1 cellular context compared by ENCODE assay signal in the genomic region with DNA sequence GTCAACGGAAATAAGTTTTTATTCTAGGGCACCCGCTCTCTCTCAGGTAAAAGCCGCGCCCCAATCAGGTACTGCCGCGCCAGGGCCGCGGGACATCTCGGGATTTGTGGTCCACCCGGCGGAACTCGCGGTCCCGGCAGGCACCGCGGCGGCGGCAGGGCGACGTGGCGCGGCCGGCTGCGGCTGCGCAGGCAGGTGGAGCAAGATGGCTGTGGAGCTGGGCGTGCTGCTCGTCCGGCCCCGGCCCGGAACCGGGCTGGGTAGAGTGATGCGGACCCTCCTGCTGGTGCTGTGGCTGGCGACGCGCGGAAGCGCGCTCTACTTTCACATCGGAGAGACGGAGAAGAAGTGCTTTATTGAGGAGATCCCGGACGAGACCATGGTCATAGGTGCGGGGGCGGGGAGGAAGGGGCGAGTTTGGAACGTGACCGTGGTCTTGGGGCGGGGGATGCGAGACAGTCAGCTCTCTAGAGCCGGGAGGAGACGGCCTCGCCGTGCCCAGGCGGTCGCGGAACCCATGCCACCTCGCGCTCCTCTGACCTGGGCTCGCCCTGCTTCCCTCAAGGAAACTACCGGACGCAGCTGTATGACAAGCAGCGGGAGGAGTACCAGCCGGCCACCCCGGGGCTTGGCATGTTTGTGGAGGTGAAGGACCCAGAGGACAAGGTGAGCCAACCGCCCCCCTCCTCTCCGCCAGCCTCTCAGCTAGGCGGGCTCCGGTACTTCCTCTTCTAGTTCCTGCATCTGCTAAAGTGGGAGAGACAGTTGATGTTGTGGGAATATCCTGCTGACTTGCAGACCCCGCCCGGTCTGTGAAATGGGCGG.
TF ChIP-seq lines count a peak whose summit lies in the region.

A gene (plus strand): TSS at position 194 of the 825 bp plus-strand sequence. CDS start 12 bp downstream, at position 206.

TF ChIP-seq in K562, 482 proteins besides CTCF, POLR2A, EP300 and RAD21 (continued from another document and continues in another):
- no peak for TF ChIP-seq MYBL2 (IDR thresholded peaks at IDR 0.05; ENCODE audit: low read depth)
- no peak for TF ChIP-seq MYBL2 (CRISPR knock-in tag; IDR thresholded peaks at IDR 0.05; ENCODE audit: borderline replicate concordance)
- no peak for TF ChIP-seq PTBP1 (IDR thresholded peaks at IDR 0.05; ENCODE audit: low read depth, low read length)
- TF ChIP-seq ATF1 (CRISPR knock-in tag; IDR thresholded peaks at IDR 0.05) = no peak
- TF ChIP-seq ATF1 (tag; IDR thresholded peaks at IDR 0.05) = peak; percentile 90
- TF ChIP-seq TSC22D4 (tag; IDR thresholded peaks at IDR 0.05) = no peak
- no peak for TF ChIP-seq NFATC3 (IDR thresholded peaks at IDR 0.05)
- no peak; the same call in 1 of the 2 replicates for TF ChIP-seq POLR2AphosphoS2 (IDR thresholded peaks at IDR 0.05; ENCODE audit: low read length)
- TF ChIP-seq, protein P1, sequence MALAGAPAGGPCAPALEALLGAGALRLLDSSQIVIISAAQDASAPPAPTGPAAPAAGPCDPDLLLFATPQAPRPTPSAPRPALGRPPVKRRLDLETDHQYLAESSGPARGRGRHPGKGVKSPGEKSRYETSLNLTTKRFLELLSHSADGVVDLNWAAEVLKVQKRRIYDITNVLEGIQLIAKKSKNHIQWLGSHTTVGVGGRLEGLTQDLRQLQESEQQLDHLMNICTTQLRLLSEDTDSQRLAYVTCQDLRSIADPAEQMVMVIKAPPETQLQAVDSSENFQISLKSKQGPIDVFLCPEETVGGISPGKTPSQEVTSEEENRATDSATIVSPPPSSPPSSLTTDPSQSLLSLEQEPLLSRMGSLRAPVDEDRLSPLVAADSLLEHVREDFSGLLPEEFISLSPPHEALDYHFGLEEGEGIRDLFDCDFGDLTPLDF (CRISPR knock-in tag; IDR thresholded peaks at IDR 0.05) = peak; percentile 19; the same call in 1 of the 2 replicates
- TF ChIP-seq DMBX1 (CRISPR knock-in tag; IDR thresholded peaks at IDR 0.05; ENCODE audit: borderline replicate concordance) = no peak
- no peak for TF ChIP-seq DPF2 (IDR thresholded peaks at IDR 0.05)
- TF ChIP-seq PHF20 (IDR thresholded peaks at IDR 0.05; ENCODE audit: partially characterized antibody) = peak; percentile 76
- TF ChIP-seq, protein P2, sequence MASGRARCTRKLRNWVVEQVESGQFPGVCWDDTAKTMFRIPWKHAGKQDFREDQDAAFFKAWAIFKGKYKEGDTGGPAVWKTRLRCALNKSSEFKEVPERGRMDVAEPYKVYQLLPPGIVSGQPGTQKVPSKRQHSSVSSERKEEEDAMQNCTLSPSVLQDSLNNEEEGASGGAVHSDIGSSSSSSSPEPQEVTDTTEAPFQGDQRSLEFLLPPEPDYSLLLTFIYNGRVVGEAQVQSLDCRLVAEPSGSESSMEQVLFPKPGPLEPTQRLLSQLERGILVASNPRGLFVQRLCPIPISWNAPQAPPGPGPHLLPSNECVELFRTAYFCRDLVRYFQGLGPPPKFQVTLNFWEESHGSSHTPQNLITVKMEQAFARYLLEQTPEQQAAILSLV (tag; IDR thresholded peaks at IDR 0.05) = no peak
- TF ChIP-seq TFAM (CRISPR knock-in tag; conservative IDR thresholded peaks at IDR 0.05) = no peak
- no peak for TF ChIP-seq ZNF583 (CRISPR knock-in tag; IDR thresholded peaks at IDR 0.05)
- TF ChIP-seq, protein P3, sequence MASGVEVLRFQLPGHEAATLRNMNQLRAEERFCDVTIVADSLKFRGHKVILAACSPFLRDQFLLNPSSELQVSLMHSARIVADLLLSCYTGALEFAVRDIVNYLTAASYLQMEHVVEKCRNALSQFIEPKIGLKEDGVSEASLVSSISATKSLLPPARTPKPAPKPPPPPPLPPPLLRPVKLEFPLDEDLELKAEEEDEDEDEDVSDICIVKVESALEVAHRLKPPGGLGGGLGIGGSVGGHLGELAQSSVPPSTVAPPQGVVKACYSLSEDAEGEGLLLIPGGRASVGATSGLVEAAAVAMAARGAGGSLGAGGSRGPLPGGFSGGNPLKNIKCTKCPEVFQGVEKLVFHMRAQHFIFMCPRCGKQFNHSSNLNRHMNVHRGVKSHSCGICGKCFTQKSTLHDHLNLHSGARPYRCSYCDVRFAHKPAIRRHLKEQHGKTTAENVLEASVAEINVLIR (CRISPR knock-in tag; IDR thresholded peaks at IDR 0.05) = no peak; the same call in 1 of the 2 replicates
- no peak for TF ChIP-seq BCL6 (CRISPR knock-in tag; IDR thresholded peaks at IDR 0.05)
- TF ChIP-seq JUNB (CRISPR knock-in tag; conservative IDR thresholded peaks at IDR 0.05) = no peak
- TF ChIP-seq, protein P4, sequence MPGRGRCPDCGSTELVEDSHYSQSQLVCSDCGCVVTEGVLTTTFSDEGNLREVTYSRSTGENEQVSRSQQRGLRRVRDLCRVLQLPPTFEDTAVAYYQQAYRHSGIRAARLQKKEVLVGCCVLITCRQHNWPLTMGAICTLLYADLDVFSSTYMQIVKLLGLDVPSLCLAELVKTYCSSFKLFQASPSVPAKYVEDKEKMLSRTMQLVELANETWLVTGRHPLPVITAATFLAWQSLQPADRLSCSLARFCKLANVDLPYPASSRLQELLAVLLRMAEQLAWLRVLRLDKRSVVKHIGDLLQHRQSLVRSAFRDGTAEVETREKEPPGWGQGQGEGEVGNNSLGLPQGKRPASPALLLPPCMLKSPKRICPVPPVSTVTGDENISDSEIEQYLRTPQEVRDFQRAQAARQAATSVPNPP (IDR thresholded peaks at IDR 0.05; ENCODE audit: borderline replicate concordance, insufficient read depth, insufficient read length) = no peak
- TF ChIP-seq ZNF124 (CRISPR knock-in tag; IDR thresholded peaks at IDR 0.05) = no peak
- no peak for TF ChIP-seq WHSC1 (IDR thresholded peaks at IDR 0.05; ENCODE audit: low read length)
- peak; percentile 96 to 97 for TF ChIP-seq NRF1 (conservative IDR thresholded peaks at IDR 0.05 in 1 of 2, IDR thresholded peaks at IDR 0.05 in 1 of 2)
- peak; percentile 81 for TF ChIP-seq CXXC5 (CRISPR knock-in tag; IDR thresholded peaks at IDR 0.05)
- peak; percentile 26 for TF ChIP-seq HMGN3 (IDR thresholded peaks at IDR 0.05; ENCODE audit: borderline replicate concordance, extremely low read depth, insufficient read length, low read depth, low read length)
- TF ChIP-seq, protein P5, sequence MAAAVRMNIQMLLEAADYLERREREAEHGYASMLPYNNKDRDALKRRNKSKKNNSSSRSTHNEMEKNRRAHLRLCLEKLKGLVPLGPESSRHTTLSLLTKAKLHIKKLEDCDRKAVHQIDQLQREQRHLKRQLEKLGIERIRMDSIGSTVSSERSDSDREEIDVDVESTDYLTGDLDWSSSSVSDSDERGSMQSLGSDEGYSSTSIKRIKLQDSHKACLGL (CRISPR knock-in tag; IDR thresholded peaks at IDR 0.05; ENCODE audit: borderline replicate concordance, poor library complexity, severe bottlenecking) = no peak
- peak; percentile 37 for TF ChIP-seq HNRNPLL (IDR thresholded peaks at IDR 0.05; ENCODE audit: low read depth, low read length, poor library complexity, severe bottlenecking)
- TF ChIP-seq, protein P6, sequence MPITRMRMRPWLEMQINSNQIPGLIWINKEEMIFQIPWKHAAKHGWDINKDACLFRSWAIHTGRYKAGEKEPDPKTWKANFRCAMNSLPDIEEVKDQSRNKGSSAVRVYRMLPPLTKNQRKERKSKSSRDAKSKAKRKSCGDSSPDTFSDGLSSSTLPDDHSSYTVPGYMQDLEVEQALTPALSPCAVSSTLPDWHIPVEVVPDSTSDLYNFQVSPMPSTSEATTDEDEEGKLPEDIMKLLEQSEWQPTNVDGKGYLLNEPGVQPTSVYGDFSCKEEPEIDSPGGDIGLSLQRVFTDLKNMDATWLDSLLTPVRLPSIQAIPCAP (CRISPR knock-in tag; IDR thresholded peaks at IDR 0.05; ENCODE audit: borderline replicate concordance) = no peak
- TF ChIP-seq CBX5 (IDR thresholded peaks at IDR 0.05; ENCODE audit: borderline replicate concordance, low read depth) = no peak
- no peak for TF ChIP-seq ZNF3 (CRISPR knock-in tag; IDR thresholded peaks at IDR 0.05)
- TF ChIP-seq POLR2B (IDR thresholded peaks at IDR 0.05; ENCODE audit: low read depth, partially characterized antibody) = peak; percentile 93
- TF ChIP-seq, protein P7, sequence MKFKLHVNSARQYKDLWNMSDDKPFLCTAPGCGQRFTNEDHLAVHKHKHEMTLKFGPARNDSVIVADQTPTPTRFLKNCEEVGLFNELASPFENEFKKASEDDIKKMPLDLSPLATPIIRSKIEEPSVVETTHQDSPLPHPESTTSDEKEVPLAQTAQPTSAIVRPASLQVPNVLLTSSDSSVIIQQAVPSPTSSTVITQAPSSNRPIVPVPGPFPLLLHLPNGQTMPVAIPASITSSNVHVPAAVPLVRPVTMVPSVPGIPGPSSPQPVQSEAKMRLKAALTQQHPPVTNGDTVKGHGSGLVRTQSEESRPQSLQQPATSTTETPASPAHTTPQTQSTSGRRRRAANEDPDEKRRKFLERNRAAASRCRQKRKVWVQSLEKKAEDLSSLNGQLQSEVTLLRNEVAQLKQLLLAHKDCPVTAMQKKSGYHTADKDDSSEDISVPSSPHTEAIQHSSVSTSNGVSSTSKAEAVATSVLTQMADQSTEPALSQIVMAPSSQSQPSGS (CRISPR knock-in tag; IDR thresholded peaks at IDR 0.05) = no peak
- TF ChIP-seq, protein P8, sequence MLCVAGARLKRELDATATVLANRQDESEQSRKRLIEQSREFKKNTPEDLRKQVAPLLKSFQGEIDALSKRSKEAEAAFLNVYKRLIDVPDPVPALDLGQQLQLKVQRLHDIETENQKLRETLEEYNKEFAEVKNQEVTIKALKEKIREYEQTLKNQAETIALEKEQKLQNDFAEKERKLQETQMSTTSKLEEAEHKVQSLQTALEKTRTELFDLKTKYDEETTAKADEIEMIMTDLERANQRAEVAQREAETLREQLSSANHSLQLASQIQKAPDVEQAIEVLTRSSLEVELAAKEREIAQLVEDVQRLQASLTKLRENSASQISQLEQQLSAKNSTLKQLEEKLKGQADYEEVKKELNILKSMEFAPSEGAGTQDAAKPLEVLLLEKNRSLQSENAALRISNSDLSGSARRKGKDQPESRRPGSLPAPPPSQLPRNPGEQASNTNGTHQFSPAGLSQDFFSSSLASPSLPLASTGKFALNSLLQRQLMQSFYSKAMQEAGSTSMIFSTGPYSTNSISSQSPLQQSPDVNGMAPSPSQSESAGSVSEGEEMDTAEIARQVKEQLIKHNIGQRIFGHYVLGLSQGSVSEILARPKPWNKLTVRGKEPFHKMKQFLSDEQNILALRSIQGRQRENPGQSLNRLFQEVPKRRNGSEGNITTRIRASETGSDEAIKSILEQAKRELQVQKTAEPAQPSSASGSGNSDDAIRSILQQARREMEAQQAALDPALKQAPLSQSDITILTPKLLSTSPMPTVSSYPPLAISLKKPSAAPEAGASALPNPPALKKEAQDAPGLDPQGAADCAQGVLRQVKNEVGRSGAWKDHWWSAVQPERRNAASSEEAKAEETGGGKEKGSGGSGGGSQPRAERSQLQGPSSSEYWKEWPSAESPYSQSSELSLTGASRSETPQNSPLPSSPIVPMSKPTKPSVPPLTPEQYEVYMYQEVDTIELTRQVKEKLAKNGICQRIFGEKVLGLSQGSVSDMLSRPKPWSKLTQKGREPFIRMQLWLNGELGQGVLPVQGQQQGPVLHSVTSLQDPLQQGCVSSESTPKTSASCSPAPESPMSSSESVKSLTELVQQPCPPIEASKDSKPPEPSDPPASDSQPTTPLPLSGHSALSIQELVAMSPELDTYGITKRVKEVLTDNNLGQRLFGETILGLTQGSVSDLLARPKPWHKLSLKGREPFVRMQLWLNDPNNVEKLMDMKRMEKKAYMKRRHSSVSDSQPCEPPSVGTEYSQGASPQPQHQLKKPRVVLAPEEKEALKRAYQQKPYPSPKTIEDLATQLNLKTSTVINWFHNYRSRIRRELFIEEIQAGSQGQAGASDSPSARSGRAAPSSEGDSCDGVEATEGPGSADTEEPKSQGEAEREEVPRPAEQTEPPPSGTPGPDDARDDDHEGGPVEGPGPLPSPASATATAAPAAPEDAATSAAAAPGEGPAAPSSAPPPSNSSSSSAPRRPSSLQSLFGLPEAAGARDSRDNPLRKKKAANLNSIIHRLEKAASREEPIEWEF (CRISPR knock-in tag; IDR thresholded peaks at IDR 0.05) = no peak
- no peak for TF ChIP-seq CBFA2T2 (conservative IDR thresholded peaks at IDR 0.05)
- TF ChIP-seq, protein P9, sequence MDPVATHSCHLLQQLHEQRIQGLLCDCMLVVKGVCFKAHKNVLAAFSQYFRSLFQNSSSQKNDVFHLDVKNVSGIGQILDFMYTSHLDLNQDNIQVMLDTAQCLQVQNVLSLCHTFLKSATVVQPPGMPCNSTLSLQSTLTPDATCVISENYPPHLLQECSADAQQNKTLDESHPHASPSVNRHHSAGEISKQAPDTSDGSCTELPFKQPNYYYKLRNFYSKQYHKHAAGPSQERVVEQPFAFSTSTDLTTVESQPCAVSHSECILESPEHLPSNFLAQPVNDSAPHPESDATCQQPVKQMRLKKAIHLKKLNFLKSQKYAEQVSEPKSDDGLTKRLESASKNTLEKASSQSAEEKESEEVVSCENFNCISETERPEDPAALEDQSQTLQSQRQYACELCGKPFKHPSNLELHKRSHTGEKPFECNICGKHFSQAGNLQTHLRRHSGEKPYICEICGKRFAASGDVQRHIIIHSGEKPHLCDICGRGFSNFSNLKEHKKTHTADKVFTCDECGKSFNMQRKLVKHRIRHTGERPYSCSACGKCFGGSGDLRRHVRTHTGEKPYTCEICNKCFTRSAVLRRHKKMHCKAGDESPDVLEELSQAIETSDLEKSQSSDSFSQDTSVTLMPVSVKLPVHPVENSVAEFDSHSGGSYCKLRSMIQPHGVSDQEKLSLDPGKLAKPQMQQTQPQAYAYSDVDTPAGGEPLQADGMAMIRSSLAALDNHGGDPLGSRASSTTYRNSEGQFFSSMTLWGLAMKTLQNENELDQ (CRISPR knock-in tag; IDR thresholded peaks at IDR 0.05; ENCODE audit: borderline replicate concordance) = no peak
- no peak for TF ChIP-seq ZNF699 (CRISPR knock-in tag; IDR thresholded peaks at IDR 0.05; ENCODE audit: insufficient replicate concordance)
- TF ChIP-seq MYNN (IDR thresholded peaks at IDR 0.05) = no peak
- TF ChIP-seq MYNN (CRISPR knock-in tag; IDR thresholded peaks at IDR 0.05) = no peak
- no peak for TF ChIP-seq PTRF (tag; IDR thresholded peaks at IDR 0.05)
- TF ChIP-seq ZFX (CRISPR knock-in tag; IDR thresholded peaks at IDR 0.05) = peak; percentile 58
- TF ChIP-seq ZFP1 (CRISPR knock-in tag; IDR thresholded peaks at IDR 0.05) = no peak
- no peak for TF ChIP-seq RAD51 (IDR thresholded peaks at IDR 0.05; ENCODE audit: borderline replicate concordance, low read depth)
- TF ChIP-seq MED1 (CRISPR knock-in tag; IDR thresholded peaks at IDR 0.05; ENCODE audit: borderline replicate concordance) = no peak
- no peak for TF ChIP-seq POLR3A (IDR thresholded peaks at IDR 0.05; ENCODE audit: borderline replicate concordance, extremely low read depth, insufficient read depth, insufficient read length)
- TF ChIP-seq ZNF644 (tag; IDR thresholded peaks at IDR 0.05; ENCODE audit: low read depth) = no peak
- no peak for TF ChIP-seq ZNF668 (CRISPR knock-in tag; IDR thresholded peaks at IDR 0.05)
- TF ChIP-seq, protein P10, sequence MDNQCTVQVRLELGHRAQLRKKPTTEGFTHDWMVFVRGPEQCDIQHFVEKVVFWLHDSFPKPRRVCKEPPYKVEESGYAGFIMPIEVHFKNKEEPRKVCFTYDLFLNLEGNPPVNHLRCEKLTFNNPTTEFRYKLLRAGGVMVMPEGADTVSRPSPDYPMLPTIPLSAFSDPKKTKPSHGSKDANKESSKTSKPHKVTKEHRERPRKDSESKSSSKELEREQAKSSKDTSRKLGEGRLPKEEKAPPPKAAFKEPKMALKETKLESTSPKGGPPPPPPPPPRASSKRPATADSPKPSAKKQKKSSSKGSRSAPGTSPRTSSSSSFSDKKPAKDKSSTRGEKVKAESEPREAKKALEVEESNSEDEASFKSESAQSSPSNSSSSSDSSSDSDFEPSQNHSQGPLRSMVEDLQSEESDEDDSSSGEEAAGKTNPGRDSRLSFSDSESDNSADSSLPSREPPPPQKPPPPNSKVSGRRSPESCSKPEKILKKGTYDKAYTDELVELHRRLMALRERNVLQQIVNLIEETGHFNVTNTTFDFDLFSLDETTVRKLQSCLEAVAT (IDR thresholded peaks at IDR 0.05) = no peak
- peak; percentile 11; the same call in 1 of the 2 replicates for TF ChIP-seq ELF2 (CRISPR knock-in tag; IDR thresholded peaks at IDR 0.05)
- no peak for TF ChIP-seq ZC3H11A (IDR thresholded peaks at IDR 0.05; ENCODE audit: low read depth, low read length)
